In the genomic region with DNA sequence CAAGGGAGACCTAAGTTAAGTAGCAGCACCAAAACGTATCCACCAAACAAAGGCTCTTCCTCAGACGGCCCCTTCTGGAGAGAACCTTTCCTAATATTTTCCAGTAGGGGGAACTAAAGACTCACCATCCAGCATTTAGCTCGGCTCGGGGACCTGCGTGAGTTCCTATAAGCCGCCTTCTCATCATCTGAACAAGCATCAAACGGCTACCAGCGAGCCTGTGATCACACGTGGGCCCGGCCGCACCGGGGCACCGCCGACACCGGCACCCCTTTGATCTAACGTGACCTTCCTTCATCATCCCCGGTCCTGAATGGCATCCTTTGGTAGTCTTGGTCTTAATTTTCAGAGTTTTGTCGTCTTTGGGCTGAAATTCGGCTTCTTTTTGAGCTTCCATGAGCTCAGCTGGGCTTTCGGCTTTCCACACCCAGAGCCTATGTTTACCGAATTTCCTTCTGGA, we compare ENCODE assay signal across 1 cellular context.
TF ChIP-seq lines count a peak whose summit lies in the region.

No MANE protein-coding gene starts in this region.

TF ChIP-seq in H1, 55 proteins besides CTCF, POLR2A, EP300 and RAD21 (continued from another document):
- TF ChIP-seq, protein P1, sequence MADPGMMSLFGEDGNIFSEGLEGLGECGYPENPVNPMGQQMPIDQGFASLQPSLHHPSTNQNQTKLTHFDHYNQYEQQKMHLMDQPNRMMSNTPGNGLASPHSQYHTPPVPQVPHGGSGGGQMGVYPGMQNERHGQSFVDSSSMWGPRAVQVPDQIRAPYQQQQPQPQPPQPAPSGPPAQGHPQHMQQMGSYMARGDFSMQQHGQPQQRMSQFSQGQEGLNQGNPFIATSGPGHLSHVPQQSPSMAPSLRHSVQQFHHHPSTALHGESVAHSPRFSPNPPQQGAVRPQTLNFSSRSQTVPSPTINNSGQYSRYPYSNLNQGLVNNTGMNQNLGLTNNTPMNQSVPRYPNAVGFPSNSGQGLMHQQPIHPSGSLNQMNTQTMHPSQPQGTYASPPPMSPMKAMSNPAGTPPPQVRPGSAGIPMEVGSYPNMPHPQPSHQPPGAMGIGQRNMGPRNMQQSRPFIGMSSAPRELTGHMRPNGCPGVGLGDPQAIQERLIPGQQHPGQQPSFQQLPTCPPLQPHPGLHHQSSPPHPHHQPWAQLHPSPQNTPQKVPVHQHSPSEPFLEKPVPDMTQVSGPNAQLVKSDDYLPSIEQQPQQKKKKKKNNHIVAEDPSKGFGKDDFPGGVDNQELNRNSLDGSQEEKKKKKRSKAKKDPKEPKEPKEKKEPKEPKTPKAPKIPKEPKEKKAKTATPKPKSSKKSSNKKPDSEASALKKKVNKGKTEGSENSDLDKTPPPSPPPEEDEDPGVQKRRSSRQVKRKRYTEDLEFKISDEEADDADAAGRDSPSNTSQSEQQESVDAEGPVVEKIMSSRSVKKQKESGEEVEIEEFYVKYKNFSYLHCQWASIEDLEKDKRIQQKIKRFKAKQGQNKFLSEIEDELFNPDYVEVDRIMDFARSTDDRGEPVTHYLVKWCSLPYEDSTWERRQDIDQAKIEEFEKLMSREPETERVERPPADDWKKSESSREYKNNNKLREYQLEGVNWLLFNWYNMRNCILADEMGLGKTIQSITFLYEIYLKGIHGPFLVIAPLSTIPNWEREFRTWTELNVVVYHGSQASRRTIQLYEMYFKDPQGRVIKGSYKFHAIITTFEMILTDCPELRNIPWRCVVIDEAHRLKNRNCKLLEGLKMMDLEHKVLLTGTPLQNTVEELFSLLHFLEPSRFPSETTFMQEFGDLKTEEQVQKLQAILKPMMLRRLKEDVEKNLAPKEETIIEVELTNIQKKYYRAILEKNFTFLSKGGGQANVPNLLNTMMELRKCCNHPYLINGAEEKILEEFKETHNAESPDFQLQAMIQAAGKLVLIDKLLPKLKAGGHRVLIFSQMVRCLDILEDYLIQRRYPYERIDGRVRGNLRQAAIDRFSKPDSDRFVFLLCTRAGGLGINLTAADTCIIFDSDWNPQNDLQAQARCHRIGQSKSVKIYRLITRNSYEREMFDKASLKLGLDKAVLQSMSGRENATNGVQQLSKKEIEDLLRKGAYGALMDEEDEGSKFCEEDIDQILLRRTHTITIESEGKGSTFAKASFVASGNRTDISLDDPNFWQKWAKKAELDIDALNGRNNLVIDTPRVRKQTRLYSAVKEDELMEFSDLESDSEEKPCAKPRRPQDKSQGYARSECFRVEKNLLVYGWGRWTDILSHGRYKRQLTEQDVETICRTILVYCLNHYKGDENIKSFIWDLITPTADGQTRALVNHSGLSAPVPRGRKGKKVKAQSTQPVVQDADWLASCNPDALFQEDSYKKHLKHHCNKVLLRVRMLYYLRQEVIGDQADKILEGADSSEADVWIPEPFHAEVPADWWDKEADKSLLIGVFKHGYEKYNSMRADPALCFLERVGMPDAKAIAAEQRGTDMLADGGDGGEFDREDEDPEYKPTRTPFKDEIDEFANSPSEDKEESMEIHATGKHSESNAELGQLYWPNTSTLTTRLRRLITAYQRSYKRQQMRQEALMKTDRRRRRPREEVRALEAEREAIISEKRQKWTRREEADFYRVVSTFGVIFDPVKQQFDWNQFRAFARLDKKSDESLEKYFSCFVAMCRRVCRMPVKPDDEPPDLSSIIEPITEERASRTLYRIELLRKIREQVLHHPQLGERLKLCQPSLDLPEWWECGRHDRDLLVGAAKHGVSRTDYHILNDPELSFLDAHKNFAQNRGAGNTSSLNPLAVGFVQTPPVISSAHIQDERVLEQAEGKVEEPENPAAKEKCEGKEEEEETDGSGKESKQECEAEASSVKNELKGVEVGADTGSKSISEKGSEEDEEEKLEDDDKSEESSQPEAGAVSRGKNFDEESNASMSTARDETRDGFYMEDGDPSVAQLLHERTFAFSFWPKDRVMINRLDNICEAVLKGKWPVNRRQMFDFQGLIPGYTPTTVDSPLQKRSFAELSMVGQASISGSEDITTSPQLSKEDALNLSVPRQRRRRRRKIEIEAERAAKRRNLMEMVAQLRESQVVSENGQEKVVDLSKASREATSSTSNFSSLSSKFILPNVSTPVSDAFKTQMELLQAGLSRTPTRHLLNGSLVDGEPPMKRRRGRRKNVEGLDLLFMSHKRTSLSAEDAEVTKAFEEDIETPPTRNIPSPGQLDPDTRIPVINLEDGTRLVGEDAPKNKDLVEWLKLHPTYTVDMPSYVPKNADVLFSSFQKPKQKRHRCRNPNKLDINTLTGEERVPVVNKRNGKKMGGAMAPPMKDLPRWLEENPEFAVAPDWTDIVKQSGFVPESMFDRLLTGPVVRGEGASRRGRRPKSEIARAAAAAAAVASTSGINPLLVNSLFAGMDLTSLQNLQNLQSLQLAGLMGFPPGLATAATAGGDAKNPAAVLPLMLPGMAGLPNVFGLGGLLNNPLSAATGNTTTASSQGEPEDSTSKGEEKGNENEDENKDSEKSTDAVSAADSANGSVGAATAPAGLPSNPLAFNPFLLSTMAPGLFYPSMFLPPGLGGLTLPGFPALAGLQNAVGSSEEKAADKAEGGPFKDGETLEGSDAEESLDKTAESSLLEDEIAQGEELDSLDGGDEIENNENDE (IDR thresholded peaks at IDR 0.05; ENCODE audit: insufficient replicate concordance, low read length), result no peak
- TF ChIP-seq KDM5A (IDR thresholded peaks at IDR 0.05; ENCODE audit: low read length) (no peak), NRF1 (IDR thresholded peaks at IDR 0.05; ENCODE audit: low read depth, low read length) (no peak), GTF2F1 (IDR thresholded peaks at IDR 0.05; ENCODE audit: borderline replicate concordance, low read depth, low read length) (no peak), RBBP5 (IDR thresholded peaks at IDR 0.05; ENCODE audit: borderline replicate concordance, low read depth, low read length) (no peak), TAF1 (IDR thresholded peaks at IDR 0.05; ENCODE audit: low read depth, low read length) (0 out of 2 replicates have a peak, but pooled peaks have one; percentile 8), SRF (IDR thresholded peaks at IDR 0.05; ENCODE audit: low read depth, low read length) (no peak), CEBPB (IDR thresholded peaks at IDR 0.05; ENCODE audit: low read depth, low read length) (no peak), YY1 (IDR thresholded peaks at IDR 0.05; ENCODE audit: low read depth, low read length) (no peak; the same call in 1 of the 2 replicates), CBX5 (IDR thresholded peaks at IDR 0.05; ENCODE audit: low read depth, low read length) (no peak), JUN (IDR thresholded peaks at IDR 0.05; ENCODE audit: low read depth, low read length) (no peak), SAP30 (IDR thresholded peaks at IDR 0.05; ENCODE audit: insufficient read depth, insufficient replicate concordance, low read length) (peak; percentile 16), CREB1 (IDR thresholded peaks at IDR 0.05) (no peak), CTBP2 (IDR thresholded peaks at IDR 0.05; ENCODE audit: borderline replicate concordance, insufficient read depth, insufficient read length, low read length) (no peak), EGR1 (IDR thresholded peaks at IDR 0.05; ENCODE audit: borderline replicate concordance, low read depth, low read length) (no peak), SIN3A (conservative IDR thresholded peaks at IDR 0.05 in 1 of 2, IDR thresholded peaks at IDR 0.05 in 1 of 2; ENCODE audit: low read depth in 1 of 2, low read length in 2 of 2) (peak in 1 of 2 experiments; percentile 35; a peak in 1 of 4 replicates), PHF8 (conservative IDR thresholded peaks at IDR 0.05; ENCODE audit: low read depth, low read length) (0 out of 2 replicates have a peak, but pooled peaks have one; percentile 8), TCF12 (IDR thresholded peaks at IDR 0.05; ENCODE audit: low read depth, low read length) (no peak), RFX5 (IDR thresholded peaks at IDR 0.05; ENCODE audit: borderline replicate concordance, low read depth, low read length) (no peak), POLR2AphosphoS5 (IDR thresholded peaks at IDR 0.05; ENCODE audit: low read depth, low read length) (no peak), ZNF274 (IDR thresholded peaks at IDR 0.05; ENCODE audit: borderline replicate concordance, extremely low read depth, low read length) (no peak), SP1 (IDR thresholded peaks at IDR 0.05; ENCODE audit: low read depth, low read length) (no peak), CBX8 (IDR thresholded peaks at IDR 0.05; ENCODE audit: borderline replicate concordance, low read depth, low read length) (no peak), CHD2 (IDR thresholded peaks at IDR 0.05; ENCODE audit: low read length) (no peak)
- TF ChIP-seq, protein P2, sequence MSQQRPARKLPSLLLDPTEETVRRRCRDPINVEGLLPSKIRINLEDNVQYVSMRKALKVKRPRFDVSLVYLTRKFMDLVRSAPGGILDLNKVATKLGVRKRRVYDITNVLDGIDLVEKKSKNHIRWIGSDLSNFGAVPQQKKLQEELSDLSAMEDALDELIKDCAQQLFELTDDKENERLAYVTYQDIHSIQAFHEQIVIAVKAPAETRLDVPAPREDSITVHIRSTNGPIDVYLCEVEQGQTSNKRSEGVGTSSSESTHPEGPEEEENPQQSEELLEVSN (IDR thresholded peaks at IDR 0.05), result 0 out of 2 replicates have a peak, but pooled peaks have one; percentile 7
- TF ChIP-seq, protein P3, sequence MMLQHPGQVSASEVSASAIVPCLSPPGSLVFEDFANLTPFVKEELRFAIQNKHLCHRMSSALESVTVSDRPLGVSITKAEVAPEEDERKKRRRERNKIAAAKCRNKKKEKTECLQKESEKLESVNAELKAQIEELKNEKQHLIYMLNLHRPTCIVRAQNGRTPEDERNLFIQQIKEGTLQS (IDR thresholded peaks at IDR 0.05; ENCODE audit: insufficient read depth, low read depth, low read length), result no peak
- TF ChIP-seq, protein P4, sequence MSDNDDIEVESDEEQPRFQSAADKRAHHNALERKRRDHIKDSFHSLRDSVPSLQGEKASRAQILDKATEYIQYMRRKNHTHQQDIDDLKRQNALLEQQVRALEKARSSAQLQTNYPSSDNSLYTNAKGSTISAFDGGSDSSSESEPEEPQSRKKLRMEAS (IDR thresholded peaks at IDR 0.05), result peak; percentile 70
- TF ChIP-seq, protein P5, sequence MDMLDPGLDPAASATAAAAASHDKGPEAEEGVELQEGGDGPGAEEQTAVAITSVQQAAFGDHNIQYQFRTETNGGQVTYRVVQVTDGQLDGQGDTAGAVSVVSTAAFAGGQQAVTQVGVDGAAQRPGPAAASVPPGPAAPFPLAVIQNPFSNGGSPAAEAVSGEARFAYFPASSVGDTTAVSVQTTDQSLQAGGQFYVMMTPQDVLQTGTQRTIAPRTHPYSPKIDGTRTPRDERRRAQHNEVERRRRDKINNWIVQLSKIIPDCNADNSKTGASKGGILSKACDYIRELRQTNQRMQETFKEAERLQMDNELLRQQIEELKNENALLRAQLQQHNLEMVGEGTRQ (IDR thresholded peaks at IDR 0.05; ENCODE audit: low read length), result no peak
TF ChIP-seq in H1: peak in this region for 8.
